In the genomic region with DNA sequence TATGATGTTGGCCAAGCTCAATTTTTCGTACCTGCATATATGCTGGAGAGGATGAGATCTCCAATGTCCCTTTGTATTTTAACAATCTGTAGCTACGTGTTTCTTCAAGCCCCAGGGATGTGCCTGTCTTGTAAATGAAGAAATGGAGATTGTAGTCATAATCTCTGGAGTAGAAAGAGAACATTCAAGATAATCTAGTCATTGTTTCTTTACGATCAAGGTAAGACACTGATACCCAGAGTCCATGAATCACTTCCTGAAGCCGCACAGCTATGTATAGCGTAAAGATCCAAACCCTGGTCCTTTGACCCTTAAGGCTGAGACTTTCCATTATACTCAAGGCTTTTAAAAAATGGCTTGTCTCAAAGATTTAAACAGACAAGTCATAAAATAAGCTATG, we compare ENCODE assay signal across 28 cellular contexts.
"Had no signal": no experiment of that assay in that cellular context is flagged by ENCODE, and none has a peak within 500 bp of the region (broad histone marks: within the 10 kb centered on the region; RNA-seq: fewer than 3 reads in every experiment).

No MANE protein-coding gene starts in this region.

- H3K4me3 Mint-ChIP-seq: immature natural killer cell; naive thymus-derived CD8-positive, alpha-beta T cell; nephron; neural crest cell; stimulated activated naive B cell treated with anti-CD40 and anti-IgM and Interleukin-4, amounts not matched to agents 10 μg/mL and 1 μg/mL and 100 μg/mL, for 72 hours; stimulated activated naive CD8-positive, alpha-beta T cell treated with anti-CD3 and anti-CD28 coated beads, Interleukin-15, Interleukin-2, amounts not matched to agents 100 ng/mL and 50 ng/mL, for 24 hours had no signal

- H3K36me3 ChIP-seq: left ventricle myocardium inferior, pancreas, prostate gland, suprapubic skin, thoracic aorta, tibial artery, upper lobe of right lung had no signal

- H3K27ac Mint-ChIP-seq: immature natural killer cell; stimulated activated naive B cell treated with anti-CD40 and anti-IgM and Interleukin-4, amounts not matched to agents 10 μg/mL and 1 μg/mL and 100 μg/mL, for 72 hours; stimulated activated naive CD8-positive, alpha-beta T cell treated with anti-CD3 and anti-CD28 coated beads, Interleukin-15, Interleukin-2, amounts not matched to agents 100 ng/mL and 50 ng/mL, for 24 hours had no signal

- H3K27me3 ChIP-seq: pancreas, suprapubic skin, tibial artery, upper lobe of right lung had no signal

- FAIRE-seq: islet of Langerhans, kidney, pancreas, urothelium cell line had no signal

- H3K27ac ChIP-seq: left ventricle myocardium inferior, pancreas, prostate gland, skin epidermis, suprapubic skin, thoracic aorta, tibial artery, upper lobe of right lung had no signal

- H3K4me3 ChIP-seq: left ventricle myocardium inferior, pancreas, prostate gland, skin epidermis, suprapubic skin, thoracic aorta, tibial artery, upper lobe of right lung had no signal

- DNase-seq: hypothalamus; immature natural killer cell; kidney; left ventricle myocardium inferior; mesenchymal stem cell; naive thymus-derived CD8-positive, alpha-beta T cell; nucleus accumbens; pancreas; retina; right cardiac atrium; stimulated activated CD4-positive, alpha-beta T cell treated with anti-CD3 and anti-CD28 coated beads, Interleukin-12 subunit alpha, Interleukin-12 subunit beta, amount 100 ng/mL, for 4 hours; stimulated activated CD4-positive, alpha-beta T cell treated with anti-CD3 and anti-CD28 coated beads, Interleukin-15, amount 100 ng/mL, for 24 hours; stimulated activated CD4-positive, alpha-beta T cell treated with anti-CD3 and anti-CD28 coated beads, Interleukin-2, amount 100 ng/mL, for 24 hours; stimulated activated CD4-positive, alpha-beta T cell treated with anti-CD3 and anti-CD28 coated beads, Interleukin-4, amount 100 ng/mL, for 1 hour; stimulated activated naive B cell treated with anti-CD40 and anti-IgM and Interleukin-4, amounts not matched to agents 10 μg/mL and 1 μg/mL and 100 μg/mL, for 72 hours; tibial artery; trophoblast cell; upper lobe of right lung had no signal

- H3K4me1 ChIP-seq: left ventricle myocardium inferior, pancreas, prostate gland, suprapubic skin, tibial artery, upper lobe of right lung had no signal

- ATAC-seq: naive thymus-derived CD8-positive, alpha-beta T cell; pancreas; right cardiac atrium; sciatic nerve; stimulated activated naive B cell treated with anti-CD40 and anti-IgM and Interleukin-4, amounts not matched to agents 10 μg/mL and 1 μg/mL and 100 μg/mL, for 72 hours; upper lobe of right lung had no signal

- H3K27me3 Mint-ChIP-seq: naive thymus-derived CD8-positive, alpha-beta T cell; stimulated activated naive B cell treated with anti-CD40 and anti-IgM and Interleukin-4, amounts not matched to agents 10 μg/mL and 1 μg/mL and 100 μg/mL, for 72 hours; stimulated activated naive CD8-positive, alpha-beta T cell treated with anti-CD3 and anti-CD28 coated beads, Interleukin-15, Interleukin-2, amounts not matched to agents 100 ng/mL and 50 ng/mL, for 24 hours had no signal

- H3K9me3 ChIP-seq: left ventricle myocardium inferior, pancreas, prostate gland, suprapubic skin, thoracic aorta, tibial artery, upper lobe of right lung had no signal

- H3K4me1 Mint-ChIP-seq: immature natural killer cell; naive thymus-derived CD8-positive, alpha-beta T cell; nephron had no signal
